Comparison of ENCODE assay signal across 6 cellular contexts in the genomic region with DNA sequence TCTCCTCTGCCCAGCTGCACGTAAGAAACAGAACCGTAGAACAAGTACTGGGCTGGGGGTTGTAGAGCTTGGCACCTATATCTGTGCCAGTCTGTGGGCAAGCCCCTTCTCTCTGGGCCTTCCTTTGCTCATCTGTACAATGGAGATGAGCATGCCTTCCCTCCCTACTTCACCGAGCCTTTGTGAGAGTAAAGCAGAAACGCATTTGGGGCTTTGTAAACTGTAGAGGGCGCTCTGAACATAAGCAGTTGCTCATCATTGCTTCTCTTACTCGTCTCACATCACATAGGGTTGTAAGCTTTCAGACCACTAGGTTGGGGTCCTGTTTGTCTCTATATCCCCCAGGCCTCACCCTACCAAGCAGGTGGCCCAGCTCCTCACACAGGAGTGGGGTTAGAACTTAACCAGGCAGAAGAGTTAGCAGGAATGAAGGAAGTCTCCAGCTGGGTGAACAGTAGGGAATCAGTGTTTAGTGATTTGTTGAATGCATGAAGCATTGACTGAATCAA. TPM values are rescaled to one million over a fixed set of nuclear protein-coding genes. Genes with fewer than 3 reads are reported as not detected.
DNase-seq lines count a peak whose midpoint lies in the region; ATAC-seq and TF ChIP-seq lines count a peak whose summit lies in the region.

No MANE protein-coding gene starts in this region.

- DNase-seq in GM13976 (ENCODE audit: low spot score), result peak; percentile 80
- peak; percentile 39 for DNase-seq in NCI-H226
- peak in 2 of 4 donors; percentile 56 to 61 for DNase-seq in body of pancreas
- no peak for DNase-seq in osteocyte (ENCODE audit: extremely low spot score, unreplicated experiment)
- DNase-seq in NK-92 treated with Interleukin-12 subunit alpha and Interleukin-12 subunit beta, amount 100 ng/mL, for 24 hours (lab: John Stamatoyannopoulos, UW), result no peak

- no peak overlapping the region for H3K4me3 ChIP-seq in body of pancreas

- H3K27me3 ChIP-seq in body of pancreas, result no peaks in the 10 kb centered on the region

- no peaks in the 10 kb centered on the region for H3K27me3 Mint-ChIP-seq in osteocyte (ENCODE audit: unreplicated experiment)

- no peaks in the 10 kb centered on the region for H3K9me3 ChIP-seq in body of pancreas

- H3K36me3 ChIP-seq in body of pancreas (replicated peaks in 1 of 2; ENCODE audit: insufficient read depth in 1 of 2, low read depth in 2 of 2), result no peaks in the 10 kb centered on the region

- in situ Hi-C loops in GM13976 (cut with MboI; ENCODE audit: low sequenced_read_pairs, unreplicated experiment), result no loop called here

- peaks cover 5% of the 10 kb centered on the region for H3K36me3 Mint-ChIP-seq in osteocyte (ENCODE audit: unreplicated experiment)

- intact Hi-C loops in body of pancreas (cut with DNase I), result no loop called here

- no peaks in the 10 kb centered on the region for H3K9me3 Mint-ChIP-seq in osteocyte (ENCODE audit: unreplicated experiment)

- H3K27ac ChIP-seq in body of pancreas, result no peak overlapping the region

- no peak overlapping the region for H3K27ac Mint-ChIP-seq in osteocyte (ENCODE audit: unreplicated experiment)

- no peak for ATAC-seq in body of pancreas
- no peak for ATAC-seq in HG02973 (IDR thresholded peaks at IDR 0.05; ENCODE audit: unreplicated experiment)

- WGBS in body of pancreas, 2 donors, result 17% methylated on average over 6 of the region's 6 CpGs

- TF ChIP-seq CTCF in GM13976 (IDR thresholded peaks at IDR 0.05; ENCODE audit: borderline replicate concordance, control extremely low read depth, extremely low read depth, insufficient read depth, missing control alignments) (peak; percentile 71), body of pancreas (IDR thresholded peaks at IDR 0.05) (peak; percentile 14 to 47 (median 32)), osteocyte (IDR thresholded peaks at IDR 0.05) (peak; percentile 75)

- H3K4me1 ChIP-seq in body of pancreas, result peaks cover 36% of the 10 kb centered on the region

- no peak for TF ChIP-seq POLR2A in body of pancreas (IDR thresholded peaks at IDR 0.05)

- H3K4me1 Mint-ChIP-seq in osteocyte (ENCODE audit: unreplicated experiment), result peaks cover 11% of the 10 kb centered on the region

- no peak overlapping the region for H3K4me3 Mint-ChIP-seq in osteocyte (ENCODE audit: unreplicated experiment)

RNA-seq across cellular contexts. Expression of a gene that starts 15.1 kb away (rescaled TPM):
- total RNA-seq in body of pancreas (not detected), osteocyte (36.1 and 36.8 TPM in 2 replicates)

RNA-seq across cellular contexts. Expression of a gene that starts 19.8 kb away (rescaled TPM):
- total RNA-seq in body of pancreas (100 to 1,000 TPM in 1 of 2 donors, 10 to 100 TPM in 1; 27.0 to 119 TPM), osteocyte (66.2 and 67.0 TPM in 2 replicates)

RNA-seq across cellular contexts. Expression of a gene that starts 35.6 kb away (rescaled TPM):
- total RNA-seq in body of pancreas, result 10 to 100 TPM; 20.0 to 31.0 TPM
- 175 and 176 TPM in 2 replicates for total RNA-seq in osteocyte

RNA-seq across cellular contexts. Expression of a gene that starts 50.9 kb away (rescaled TPM):
- total RNA-seq in body of pancreas, result 1 to 10 TPM in 1 of 2 donors, not detected in 1; 1.3 TPM
- 12.0 and 13.0 TPM in 2 replicates for total RNA-seq in osteocyte

RNA-seq across cellular contexts. Expression of a gene that starts 59.0 kb away (rescaled TPM):
- total RNA-seq in body of pancreas (10 to 100 TPM; 31.0 to 36.3 TPM), osteocyte (201 and 221 TPM in 2 replicates)

Comparison
In these comparisons a context has a peak if more than half of its experiments do, and no peak if none do; other contexts are left out.
1. DNase-seq: peak in GM13976 (single experiment) and NCI-H226 (single experiment); none in osteocyte (single experiment) and NK-92 treated with Interleukin-12 subunit alpha and Interleukin-12 subunit beta, amount 100 ng/mL, for 24 hours (single experiment).
2. RNA of a gene that starts 15.1 kb away (total RNA-seq): 36.1 to 36.8 TPM in osteocyte; not detected in body of pancreas; every median in the first group is over 10 times any median in the second.
3. Peak in every context shown above with its lines, with median percentiles within 50 percentile points of each other: CTCF ChIP-seq.